ENCODE assay signal across 8 cellular contexts in the genomic region with DNA sequence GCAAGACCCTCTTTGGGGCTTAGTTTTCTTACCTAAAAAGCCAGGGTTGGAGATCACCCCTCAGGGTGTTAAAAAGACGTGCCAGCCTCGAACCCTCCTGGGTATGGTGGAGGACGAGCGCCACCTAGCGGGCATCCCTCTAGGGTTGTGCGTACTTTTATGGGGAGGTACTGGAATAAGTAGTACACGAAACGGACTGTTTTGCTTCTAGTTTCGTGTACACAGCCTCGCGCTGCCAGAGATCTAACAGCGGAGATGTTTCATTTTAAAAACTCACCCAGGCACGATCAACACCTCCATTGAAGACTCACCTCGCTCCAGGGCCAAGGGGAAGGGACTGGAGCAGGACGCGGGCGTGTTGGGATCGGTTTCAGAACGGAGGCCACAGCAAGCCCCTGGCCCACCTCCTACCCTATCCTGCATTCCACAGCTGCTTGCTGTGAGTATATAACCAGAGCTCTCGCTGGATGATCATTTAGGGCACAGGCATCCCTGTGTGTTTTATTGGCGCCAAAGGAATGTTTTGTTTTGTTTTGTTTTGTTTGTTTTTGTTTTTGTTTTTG. TPM values are rescaled to one million over a fixed set of nuclear protein-coding genes. Genes with fewer than 3 reads are reported as not detected.
A peak's percentile ranks its signal among the peaks of the same experiment; 100 is the strongest.
DNase-seq lines count a peak whose midpoint lies in the region; ATAC-seq and TF ChIP-seq lines count a peak whose summit lies in the region.

No MANE protein-coding gene starts in this region.

- peaks cover 26% of the 10 kb centered on the region for H3K4me1 Mint-ChIP-seq in activated naive CD8-positive, alpha-beta T cell treated with anti-CD3 and anti-CD28 coated beads, Interleukin-2, amount 50 U/mL, for 24 hours

- peaks cover 70% of the 10 kb centered on the region for H3K27me3 Mint-ChIP-seq in activated naive CD8-positive, alpha-beta T cell treated with anti-CD3 and anti-CD28 coated beads, Interleukin-2, amount 50 U/mL, for 24 hours

- no peak overlapping the region for H3K27ac ChIP-seq in left ventricle myocardium inferior (replicated peaks)
- H3K27ac ChIP-seq in rectal smooth muscle tissue (ENCODE audit: low read depth, low read length), result no peak overlapping the region

- DNase-seq in NCI-H1105 treated with DMSO at 0.1 percent for 48 hours (lab: John Stamatoyannopoulos, UW), result peak; percentile 57
- peak; percentile 72 for DNase-seq in SW480 (ENCODE audit: low spot score)
- peak; percentile 91 for DNase-seq in activated naive CD8-positive, alpha-beta T cell treated with anti-CD3 and anti-CD28 coated beads, Interleukin-2, amount 50 U/mL, for 24 hours
- peak; percentile 74 for DNase-seq in left ventricle myocardium inferior
- no peak for DNase-seq in occipital lobe (lab: John Stamatoyannopoulos, UW)

- H3K4me3 Mint-ChIP-seq in activated naive CD8-positive, alpha-beta T cell treated with anti-CD3 and anti-CD28 coated beads, Interleukin-2, amount 50 U/mL, for 24 hours, result peak overlapping the region; percentile 70

- TF ChIP-seq CTCF in GM12874 (IDR thresholded peaks at IDR 0.05; ENCODE audit: insufficient read depth, low read depth, low read length) (peak; percentile 81), left ventricle myocardium inferior (IDR thresholded peaks at IDR 0.05; ENCODE audit: borderline replicate concordance) (peak; percentile 89)

- peak; percentile 70 for ATAC-seq in HG02763 (IDR thresholded peaks at IDR 0.05; ENCODE audit: unreplicated experiment)
- peak; percentile 78 for ATAC-seq in activated naive CD8-positive, alpha-beta T cell treated with anti-CD3 and anti-CD28 coated beads, Interleukin-2, amount 50 U/mL, for 24 hours

- no peak overlapping the region for H3K27ac Mint-ChIP-seq in activated naive CD8-positive, alpha-beta T cell treated with anti-CD3 and anti-CD28 coated beads, Interleukin-2, amount 50 U/mL, for 24 hours

- H3K27me3 ChIP-seq in left ventricle myocardium inferior (ENCODE audit: low read depth), result peaks cover 98% of the 10 kb centered on the region
- H3K27me3 ChIP-seq in rectal smooth muscle tissue (ENCODE audit: control insufficient read depth, insufficient read depth, low read length), result peaks cover 9% of the 10 kb centered on the region

- H3K36me3 ChIP-seq in left ventricle myocardium inferior (no peaks in the 10 kb centered on the region), rectal smooth muscle tissue (ENCODE audit: control insufficient read depth, insufficient read depth, low read length) (no peaks in the 10 kb centered on the region)

- peaks cover 5% of the 10 kb centered on the region for H3K9me3 Mint-ChIP-seq in activated naive CD8-positive, alpha-beta T cell treated with anti-CD3 and anti-CD28 coated beads, Interleukin-2, amount 50 U/mL, for 24 hours

- H3K4me1 ChIP-seq in left ventricle myocardium inferior (peaks cover 39% of the 10 kb centered on the region), rectal smooth muscle tissue (ENCODE audit: control insufficient read depth, insufficient read depth, low read length) (peaks cover 10% of the 10 kb centered on the region)

- peaks cover 4% of the 10 kb centered on the region for H3K36me3 Mint-ChIP-seq in activated naive CD8-positive, alpha-beta T cell treated with anti-CD3 and anti-CD28 coated beads, Interleukin-2, amount 50 U/mL, for 24 hours (ENCODE audit: low read depth)

- H3K4me3 ChIP-seq in left ventricle myocardium inferior (peak overlapping the region; percentile 55), rectal smooth muscle tissue (ENCODE audit: low read length) (peak overlapping the region; percentile 46)

- intact Hi-C loops in left ventricle myocardium inferior (cut with micrococcal nuclease), result loop anchor here (5.0 kb wide), 1 partner anchor 697 kb away; no protein-coding TSS in a partner anchor

- no peak overlapping the region for H3K9ac ChIP-seq in rectal smooth muscle tissue (ENCODE audit: low read length)

- peaks cover 22% of the 10 kb centered on the region for H3K9me3 ChIP-seq in left ventricle myocardium inferior (replicated peaks)

RNA-seq across cellular contexts. Expression of gene NKX3-2, which starts 4.8 kb away (rescaled TPM):
- total RNA-seq in left ventricle myocardium inferior (not detected), occipital lobe (not detected)
